Comparison of ENCODE assay signal across 1 cellular context in the genomic region with DNA sequence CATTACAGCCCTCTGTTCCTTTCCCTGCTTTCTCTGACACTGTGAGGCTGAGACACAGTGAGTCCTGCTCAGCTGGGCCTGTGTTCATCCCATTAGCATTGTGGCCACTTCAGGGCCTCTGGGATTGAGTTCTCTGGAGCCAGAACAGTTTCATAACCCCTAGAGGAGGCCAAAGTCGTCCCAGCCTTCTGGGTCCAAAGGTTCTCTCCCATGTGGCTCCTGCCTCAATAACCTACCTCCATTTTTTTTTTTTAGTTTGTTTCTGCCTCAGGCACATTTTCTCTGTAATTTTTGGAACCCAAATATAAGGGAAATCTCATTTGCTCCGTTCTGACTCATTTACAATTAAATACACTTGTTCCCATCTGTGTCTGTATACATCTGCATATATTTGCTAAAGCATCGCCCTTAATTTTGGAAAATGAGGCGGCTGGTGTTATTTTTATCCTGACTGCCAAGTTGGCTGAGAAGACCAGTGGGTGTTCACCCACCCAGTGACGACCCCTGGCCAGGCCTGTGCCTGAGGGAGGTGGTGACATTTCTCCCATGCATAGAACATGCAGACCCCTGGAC.
TF ChIP-seq lines count a peak whose summit lies in the region.

No MANE protein-coding gene starts in this region.

TF ChIP-seq in SK-N-SH, 30 proteins besides CTCF, POLR2A, EP300 and RAD21 (continued from another document):
- no peak for TF ChIP-seq RCOR1 (IDR thresholded peaks at IDR 0.05; ENCODE audit: low read length)
- TF ChIP-seq FOXJ3 (CRISPR knock-in tag; IDR thresholded peaks at IDR 0.05), result no peak
